Comparison of ENCODE assay signal across 8 cellular contexts in genomic region chr17:80300756-80301155, GRCh38. TPM values are rescaled to one million over a fixed set of nuclear protein-coding genes. Genes with fewer than 3 reads are reported as not detected.
DNase-seq lines count a peak whose midpoint lies in the region; ATAC-seq and TF ChIP-seq lines count a peak whose summit lies in the region.
"Not testable (repeated sequence)": the region's sequence is repeated elsewhere in the genome, so short reads cannot be mapped to it uniquely, and the experiment has no call there.

No MANE protein-coding gene starts in this region.

- intact Hi-C loops in CD4-positive, alpha-beta memory T cell (cut with micrococcal nuclease); activated CD4-positive, alpha-beta T cell treated with anti-CD3 and anti-CD28 coated beads for 36 hours (cut with DNase I, micrococcal nuclease); lower lobe of right lung (cut with DNase I); posterior vena cava (cut with DNase I): not testable (repeated sequence)

- H3K9me3 Mint-ChIP-seq in CD4-positive, alpha-beta memory T cell: peaks cover 0 to 11% (median 5%) of the 10 kb centered on the region in 8 donors
- not testable (repeated sequence) for H3K9me3 Mint-ChIP-seq in activated CD4-positive, alpha-beta T cell treated with anti-CD3 and anti-CD28 coated beads for 36 hours (ENCODE audit: low read depth); activated CD8-positive, alpha-beta memory T cell treated with anti-CD3 and anti-CD28 coated beads, Interleukin-2, amount 10 ng/mL, durations not matched to agents 7 days and 5 days (ENCODE audit: low read depth); activated naive CD4-positive, alpha-beta T cell treated with anti-CD3 and anti-CD28 coated beads, Interleukin-2, amount 50 U/mL, for 24 hours; activated naive CD8-positive, alpha-beta T cell treated with anti-CD3 and anti-CD28 coated beads, Interleukin-2, amount 10 ng/mL, durations not matched to agents 7 days and 5 days; effector memory CD8-positive, alpha-beta T cell

- not testable (repeated sequence) for DNase-seq in CD4-positive, alpha-beta memory T cell; activated CD8-positive, alpha-beta memory T cell treated with anti-CD3 and anti-CD28 coated beads, Interleukin-2, amount 10 ng/mL, durations not matched to agents 7 days and 5 days; activated naive CD8-positive, alpha-beta T cell treated with anti-CD3 and anti-CD28 coated beads, Interleukin-2, amount 10 ng/mL, durations not matched to agents 7 days and 5 days; effector memory CD8-positive, alpha-beta T cell
- peak; percentile 6 for DNase-seq in activated CD4-positive, alpha-beta T cell treated with anti-CD3 and anti-CD28 coated beads for 36 hours
- DNase-seq in lower lobe of right lung (peak; percentile 13), posterior vena cava (ENCODE audit: low spot score) (peak; percentile 30)

- not testable (repeated sequence) for H3K27me3 Mint-ChIP-seq in CD4-positive, alpha-beta memory T cell; activated CD4-positive, alpha-beta T cell treated with anti-CD3 and anti-CD28 coated beads for 36 hours; activated CD8-positive, alpha-beta memory T cell treated with anti-CD3 and anti-CD28 coated beads, Interleukin-2, amount 10 ng/mL, durations not matched to agents 7 days and 5 days; activated naive CD4-positive, alpha-beta T cell treated with anti-CD3 and anti-CD28 coated beads, Interleukin-2, amount 50 U/mL, for 24 hours; activated naive CD8-positive, alpha-beta T cell treated with anti-CD3 and anti-CD28 coated beads, Interleukin-2, amount 10 ng/mL, durations not matched to agents 7 days and 5 days; effector memory CD8-positive, alpha-beta T cell

- H3K4me1 ChIP-seq in CD4-positive, alpha-beta memory T cell (ENCODE audit: insufficient read depth, low read length); lower lobe of right lung: not testable (repeated sequence)

- H3K36me3 Mint-ChIP-seq in CD4-positive, alpha-beta memory T cell: peaks cover 76 to 77% of the 10 kb centered on the region in 2 donors
- peaks cover 84% of the 10 kb centered on the region for H3K36me3 Mint-ChIP-seq in activated CD4-positive, alpha-beta T cell treated with anti-CD3 and anti-CD28 coated beads for 36 hours (ENCODE audit: low read depth)
- H3K36me3 Mint-ChIP-seq in activated CD8-positive, alpha-beta memory T cell treated with anti-CD3 and anti-CD28 coated beads, Interleukin-2, amount 10 ng/mL, durations not matched to agents 7 days and 5 days: peaks cover 81% of the 10 kb centered on the region
- peaks cover 35% of the 10 kb centered on the region for H3K36me3 Mint-ChIP-seq in activated naive CD4-positive, alpha-beta T cell treated with anti-CD3 and anti-CD28 coated beads, Interleukin-2, amount 50 U/mL, for 24 hours
- H3K36me3 Mint-ChIP-seq in activated naive CD8-positive, alpha-beta T cell treated with anti-CD3 and anti-CD28 coated beads, Interleukin-2, amount 10 ng/mL, durations not matched to agents 7 days and 5 days: peaks cover 75% of the 10 kb centered on the region
- peaks cover 97% of the 10 kb centered on the region for H3K36me3 Mint-ChIP-seq in effector memory CD8-positive, alpha-beta T cell (ENCODE audit: insufficient read depth)

- H3K4me1 Mint-ChIP-seq in CD4-positive, alpha-beta memory T cell; activated CD4-positive, alpha-beta T cell treated with anti-CD3 and anti-CD28 coated beads for 36 hours; activated naive CD4-positive, alpha-beta T cell treated with anti-CD3 and anti-CD28 coated beads, Interleukin-2, amount 50 U/mL, for 24 hours; activated naive CD8-positive, alpha-beta T cell treated with anti-CD3 and anti-CD28 coated beads, Interleukin-2, amount 10 ng/mL, durations not matched to agents 7 days and 5 days: not testable (repeated sequence)
- peaks cover 27% of the 10 kb centered on the region for H3K4me1 Mint-ChIP-seq in activated CD8-positive, alpha-beta memory T cell treated with anti-CD3 and anti-CD28 coated beads, Interleukin-2, amount 10 ng/mL, durations not matched to agents 7 days and 5 days
- peaks cover 12 to 14% of the 10 kb centered on the region in 2 donors for H3K4me1 Mint-ChIP-seq in effector memory CD8-positive, alpha-beta T cell (ENCODE audit: low read depth in 2 of 2)

- not testable (repeated sequence) for H3K9me3 ChIP-seq in CD4-positive, alpha-beta memory T cell (ENCODE audit: control insufficient read depth in 1 of 2, low read length in 2 of 2)
- H3K9me3 ChIP-seq in lower lobe of right lung: peaks cover 14% of the 10 kb centered on the region

- H3K4me3 Mint-ChIP-seq in CD4-positive, alpha-beta memory T cell; activated CD4-positive, alpha-beta T cell treated with anti-CD3 and anti-CD28 coated beads for 36 hours; activated CD8-positive, alpha-beta memory T cell treated with anti-CD3 and anti-CD28 coated beads, Interleukin-2, amount 10 ng/mL, durations not matched to agents 7 days and 5 days; activated naive CD4-positive, alpha-beta T cell treated with anti-CD3 and anti-CD28 coated beads, Interleukin-2, amount 50 U/mL, for 24 hours; activated naive CD8-positive, alpha-beta T cell treated with anti-CD3 and anti-CD28 coated beads, Interleukin-2, amount 10 ng/mL, durations not matched to agents 7 days and 5 days; effector memory CD8-positive, alpha-beta T cell: not testable (repeated sequence)

- CTCF ChIA-PET in CD4-positive, alpha-beta memory T cell (lab: Charles Lee; ENCODE audit: partially characterized antibody): interaction anchor here (1.0 kb wide), 1 partner anchor 199 kb away, joined by 3 read pairs; the partner anchor contains the start of gene GAA
- CTCF ChIA-PET in activated CD4-positive, alpha-beta T cell treated with anti-CD3 and anti-CD28 coated beads for 36 hours (lab: Charles Lee): not testable (repeated sequence)
- CTCF ChIA-PET in activated CD8-positive, alpha-beta memory T cell treated with anti-CD3 and anti-CD28 coated beads, Interleukin-2, amount 10 ng/mL, durations not matched to agents 7 days and 5 days (lab: Charles Lee): interaction anchor here (0.9 kb wide), 1 partner anchor 105 kb away, joined by 4 read pairs; no protein-coding TSS in a partner anchor

- not testable (repeated sequence) for H3K27me3 ChIP-seq in CD4-positive, alpha-beta memory T cell (ENCODE audit: insufficient read depth, low read length); lower lobe of right lung (ENCODE audit: low read depth)

- not testable (repeated sequence) for H3K4me3 ChIP-seq in CD4-positive, alpha-beta memory T cell (ENCODE audit: low read length in 2 of 2); lower lobe of right lung

- not testable (repeated sequence) for TF ChIP-seq CTCF in lower lobe of right lung (IDR thresholded peaks at IDR 0.05)

- not testable (repeated sequence) for H3K27ac ChIP-seq in CD4-positive, alpha-beta memory T cell (ENCODE audit: low read depth, low read length); lower lobe of right lung

- H3K27ac Mint-ChIP-seq in CD4-positive, alpha-beta memory T cell: peak overlapping the region in 4 of 7 donors; percentile 8 to 49 (median 34)
- H3K27ac Mint-ChIP-seq in activated CD4-positive, alpha-beta T cell treated with anti-CD3 and anti-CD28 coated beads for 36 hours: peak overlapping the region; percentile 60
- peak overlapping the region; percentile 31 for H3K27ac Mint-ChIP-seq in activated CD8-positive, alpha-beta memory T cell treated with anti-CD3 and anti-CD28 coated beads, Interleukin-2, amount 10 ng/mL, durations not matched to agents 7 days and 5 days
- peak overlapping the region; percentile 35 for H3K27ac Mint-ChIP-seq in activated naive CD4-positive, alpha-beta T cell treated with anti-CD3 and anti-CD28 coated beads, Interleukin-2, amount 50 U/mL, for 24 hours
- H3K27ac Mint-ChIP-seq in activated naive CD8-positive, alpha-beta T cell treated with anti-CD3 and anti-CD28 coated beads, Interleukin-2, amount 10 ng/mL, durations not matched to agents 7 days and 5 days: peak overlapping the region; percentile 35
- H3K27ac Mint-ChIP-seq in effector memory CD8-positive, alpha-beta T cell: peak overlapping the region; percentile 33 to 53

- not testable (repeated sequence) for ATAC-seq in activated CD4-positive, alpha-beta T cell treated with anti-CD3 and anti-CD28 coated beads for 36 hours; activated CD8-positive, alpha-beta memory T cell treated with anti-CD3 and anti-CD28 coated beads, Interleukin-2, amount 10 ng/mL, durations not matched to agents 7 days and 5 days; activated naive CD8-positive, alpha-beta T cell treated with anti-CD3 and anti-CD28 coated beads, Interleukin-2, amount 10 ng/mL, durations not matched to agents 7 days and 5 days (ENCODE audit: low read depth); effector memory CD8-positive, alpha-beta T cell (replicated peaks); lower lobe of right lung

- peaks cover 90% of the 10 kb centered on the region for H3K36me3 ChIP-seq in CD4-positive, alpha-beta memory T cell (ENCODE audit: insufficient read depth, low read length)
- H3K36me3 ChIP-seq in lower lobe of right lung: peaks cover 99% of the 10 kb centered on the region

- POLR2A ChIA-PET in CD4-positive, alpha-beta memory T cell (lab: Charles Lee; ENCODE audit: partially characterized antibody): interaction anchor here (0.8 to 1.4 kb wide), 3 partner anchors 35 to 82 kb away, joined by 3 to 4 read pairs (median 3); no protein-coding TSS in a partner anchor
- POLR2A ChIA-PET in activated CD4-positive, alpha-beta T cell treated with anti-CD3 and anti-CD28 coated beads for 36 hours (lab: Charles Lee): interaction anchor here (0.8 kb wide), 1 partner anchor 87 kb away, joined by 3 read pairs; no protein-coding TSS in a partner anchor
- POLR2A ChIA-PET in activated naive CD8-positive, alpha-beta T cell treated with anti-CD3 and anti-CD28 coated beads, Interleukin-2, amount 10 ng/mL, durations not matched to agents 7 days and 5 days (lab: Charles Lee): interaction anchor here (0.9 kb wide), 1 partner anchor 10 kb away, joined by 3 read pairs; no protein-coding TSS in a partner anchor

RNA-seq across cellular contexts. Expression of gene RNF213, which starts 40.1 kb away (rescaled TPM):
- total RNA-seq in CD4-positive, alpha-beta memory T cell: 100 to 1,000 TPM; 367 to 399 TPM
- 10 to 100 TPM; 11.2 to 67.9 TPM for polyA plus RNA-seq in CD4-positive, alpha-beta memory T cell
- total RNA-seq in activated CD4-positive, alpha-beta T cell treated with anti-CD3 and anti-CD28 coated beads for 36 hours: 100 to 1,000 TPM; 334 to 366 TPM
- total RNA-seq in activated CD8-positive, alpha-beta memory T cell treated with anti-CD3 and anti-CD28 coated beads, Interleukin-2, amount 10 ng/mL, durations not matched to agents 7 days and 5 days: 1,000 to 10,000 TPM in 1 of 2 experiments, 100 to 1,000 TPM in 1; 597 to 1,208 TPM
- total RNA-seq in activated naive CD8-positive, alpha-beta T cell treated with anti-CD3 and anti-CD28 coated beads, Interleukin-2, amount 10 ng/mL, durations not matched to agents 7 days and 5 days: 100 to 1,000 TPM; 488 TPM
- total RNA-seq in lower lobe of right lung (300 TPM), posterior vena cava (10 to 100 TPM; 98.8 to 99.3 TPM)
